ENCODE assay signal across 14 cellular contexts in the genomic region with DNA sequence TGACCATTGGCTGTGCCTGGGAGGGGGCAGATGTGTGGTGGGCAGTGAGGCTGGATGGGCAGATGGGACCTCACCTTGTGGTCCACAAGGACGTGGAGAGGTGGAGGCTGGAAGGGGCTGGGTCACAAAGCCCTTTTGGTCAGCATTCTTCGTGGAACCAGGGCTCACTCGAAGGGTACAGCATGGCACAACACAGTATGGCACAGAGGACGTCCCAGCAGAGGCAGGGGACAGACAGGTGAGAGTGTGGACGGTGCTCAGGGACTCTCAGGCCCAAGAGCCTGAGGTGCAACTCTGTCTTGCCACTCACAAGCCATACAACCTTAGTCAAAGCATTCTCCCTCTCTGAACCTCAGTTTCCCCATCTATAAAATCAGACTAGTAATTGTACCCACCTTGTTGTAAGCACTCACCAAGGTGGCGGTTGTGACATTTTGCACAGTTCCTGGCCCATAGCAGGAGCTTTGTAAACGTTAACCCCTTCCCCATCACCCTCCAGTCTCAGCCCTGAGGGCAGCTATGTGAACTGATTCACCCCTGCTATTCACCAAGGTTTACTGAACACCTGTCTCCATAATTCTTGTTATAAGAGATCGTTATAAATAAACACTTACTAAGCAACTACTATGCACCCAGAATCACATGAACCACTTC. TPM values are rescaled to one million over a fixed set of nuclear protein-coding genes. Genes with fewer than 3 reads are reported as not detected.
DNase-seq lines count a peak whose midpoint lies in the region; ATAC-seq, FAIRE-seq and TF ChIP-seq lines count a peak whose summit lies in the region.
"Had no signal": no experiment of that assay in that cellular context is flagged by ENCODE, and none has a peak within 500 bp of the region (broad histone marks: within the 10 kb centered on the region; RNA-seq: fewer than 3 reads in every experiment).

No MANE protein-coding gene starts in this region.

- CTCF ChIA-PET in HEK293 (lab: Yijun Ruan, JAX), result interaction anchor here (0.7 to 1.2 kb wide), 2 partner anchors 37 to 50 kb away, joined by 3 to 5 read pairs; no protein-coding TSS in a partner anchor

- FAIRE-seq in RCC 7860 (lab: Jason Lieb, UNC), result no peak

- no peak overlapping the region for H3K27ac Mint-ChIP-seq in natural killer cell treated with Interleukin-12 subunit alpha and Interleukin-12 subunit beta and Interleukin-15 and Interleukin-18, amount 100 ng/mL, for 72 hours
- H3K27ac Mint-ChIP-seq: stimulated activated naive B cell treated with anti-CD40 and anti-IgM and Interleukin-4, amounts not matched to agents 10 μg/mL and 1 μg/mL and 100 μg/mL, for 72 hours had no signal

- intact Hi-C loops in right lobe of liver (cut with DNase I), result no loop called here
- intact Hi-C loops in mucosa of descending colon (cut with DNase I, micrococcal nuclease), result no loop called here

- H3K9me3 ChIP-seq in HEK293 (ENCODE audit: control insufficient read depth, insufficient read depth, low read depth, low read length) (no peaks in the 10 kb centered on the region), right lobe of liver (no peaks in the 10 kb centered on the region), stomach smooth muscle (ENCODE audit: control insufficient read depth in 2 of 2, low read length in 2 of 2) (peaks cover 0 to 2% of the 10 kb centered on the region in 2 donors), mucosa of descending colon (peaks cover 3% of the 10 kb centered on the region)

- H3K27me3 Mint-ChIP-seq in natural killer cell treated with Interleukin-12 subunit alpha and Interleukin-12 subunit beta and Interleukin-15 and Interleukin-18, amount 100 ng/mL, for 72 hours, result peaks cover 2 to 14% of the 10 kb centered on the region in 2 donors
- H3K27me3 Mint-ChIP-seq: CD8-positive, alpha-beta memory T cell had no signal

- H3K27ac ChIP-seq in HEK293 (ENCODE audit: extremely low read depth, low read depth, low read length), result no peak overlapping the region
- peak overlapping the region; percentile 52 for H3K27ac ChIP-seq in VCaP
- H3K27ac ChIP-seq in right lobe of liver, result peak overlapping the region; percentile 69 to 100 (median 77)
- H3K27ac ChIP-seq in stomach smooth muscle (ENCODE audit: low read length), result peak overlapping the region; percentile 41

- peaks cover 2% of the 10 kb centered on the region for H3K9me3 Mint-ChIP-seq in natural killer cell treated with Interleukin-12 subunit alpha and Interleukin-12 subunit beta and Interleukin-15 and Interleukin-18, amount 100 ng/mL, for 72 hours

- no peak for ATAC-seq in right lobe of liver
- no peak for ATAC-seq in natural killer cell treated with Interleukin-12 subunit alpha and Interleukin-12 subunit beta and Interleukin-15 and Interleukin-18, amount 100 ng/mL, for 72 hours
- no peak for ATAC-seq in HG03280 (IDR thresholded peaks at IDR 0.05; ENCODE audit: unreplicated experiment)
- ATAC-seq in mucosa of descending colon, result no peak
- ATAC-seq: stimulated activated naive B cell treated with anti-CD40 and anti-IgM and Interleukin-4, amounts not matched to agents 10 μg/mL and 1 μg/mL and 100 μg/mL, for 72 hours had no signal

- no peaks in the 10 kb centered on the region for H3K4me1 ChIP-seq in HEK293 (ENCODE audit: control insufficient read depth, insufficient read depth, low read length)
- peaks cover 0 to 72% (median 33%) of the 10 kb centered on the region in 4 donors for H3K4me1 ChIP-seq in right lobe of liver
- peaks cover 32% of the 10 kb centered on the region for H3K4me1 ChIP-seq in stomach smooth muscle (ENCODE audit: control insufficient read depth, insufficient read depth, low read length)
- H3K4me1 ChIP-seq in mucosa of descending colon (ENCODE audit: low read depth), result peaks cover 70% of the 10 kb centered on the region

- no peak for TF ChIP-seq POLR2A in right lobe of liver (IDR thresholded peaks at IDR 0.05)

- H3K27me3 ChIP-seq in right lobe of liver, result no peaks in the 10 kb centered on the region
- H3K27me3 ChIP-seq in stomach smooth muscle (ENCODE audit: control insufficient read depth in 1 of 2, insufficient read depth in 2 of 2, low read length in 2 of 2), result no peaks in the 10 kb centered on the region

- peaks cover 12 to 14% of the 10 kb centered on the region in 2 donors for H3K4me1 Mint-ChIP-seq in natural killer cell treated with Interleukin-12 subunit alpha and Interleukin-12 subunit beta and Interleukin-15 and Interleukin-18, amount 100 ng/mL, for 72 hours (ENCODE audit: low read depth in 2 of 2)

- H3K36me3 ChIP-seq in HEK293 (ENCODE audit: control insufficient read depth in 2 of 2, insufficient read depth in 1 of 2, low read length in 2 of 2), result no peaks in the 10 kb centered on the region
- no peaks in the 10 kb centered on the region for H3K36me3 ChIP-seq in right lobe of liver
- no peaks in the 10 kb centered on the region for H3K36me3 ChIP-seq in stomach smooth muscle (ENCODE audit: control insufficient read depth in 2 of 2, insufficient read depth in 2 of 2, low read length in 2 of 2)
- H3K36me3 ChIP-seq in mucosa of descending colon (ENCODE audit: low read depth), result no peaks in the 10 kb centered on the region

- H3K4me3 ChIP-seq in HEK293 (ENCODE audit: low read depth, low read length) (no peak overlapping the region), right lobe of liver (no peak overlapping the region), stomach smooth muscle (ENCODE audit: low read length in 2 of 2) (no peak overlapping the region), mucosa of descending colon (no peak overlapping the region)

- no peak for DNase-seq in right lobe of liver
- DNase-seq in natural killer cell treated with Interleukin-12 subunit alpha and Interleukin-12 subunit beta and Interleukin-15 and Interleukin-18, amount 100 ng/mL, for 72 hours (ENCODE audit: low spot score), result no peak
- DNase-seq in RCC 7860 (ENCODE audit: low spot score), result no peak
- DNase-seq in mucosa of descending colon, result no peak
- DNase-seq: activated CD4-positive, alpha-beta T cell treated with anti-CD3 and anti-CD28 coated beads for 48 hours; CD8-positive, alpha-beta memory T cell; NCI-H1092 treated with DMSO at 0.1 percent for 48 hours; occipital lobe; stimulated activated CD4-positive, alpha-beta T cell treated with anti-CD3 and anti-CD28 coated beads, Interleukin-1b, Interleukin-23, amount 100 ng/mL, for 48 hours; stimulated activated naive B cell treated with anti-CD40 and anti-IgM and Interleukin-4, amounts not matched to agents 10 μg/mL and 1 μg/mL and 100 μg/mL, for 72 hours had no signal

- peaks cover 4% of the 10 kb centered on the region for H3K36me3 Mint-ChIP-seq in natural killer cell treated with Interleukin-12 subunit alpha and Interleukin-12 subunit beta and Interleukin-15 and Interleukin-18, amount 100 ng/mL, for 72 hours
- H3K36me3 Mint-ChIP-seq: stimulated activated naive B cell treated with anti-CD40 and anti-IgM and Interleukin-4, amounts not matched to agents 10 μg/mL and 1 μg/mL and 100 μg/mL, for 72 hours had no signal

- H3K9ac ChIP-seq in stomach smooth muscle (ENCODE audit: low read length in 2 of 2), result no peak overlapping the region

- WGBS in right lobe of liver (ENCODE audit: insufficient coverage, low coverage, low lambda C conversion rate, missing lambda C conversion rate), result 20% methylated on average over 2 of the region's 8 CpGs

- H3K4me3 Mint-ChIP-seq in natural killer cell treated with Interleukin-12 subunit alpha and Interleukin-12 subunit beta and Interleukin-15 and Interleukin-18, amount 100 ng/mL, for 72 hours, result no peak overlapping the region
- H3K4me3 Mint-ChIP-seq: CD8-positive, alpha-beta memory T cell; stimulated activated naive B cell treated with anti-CD40 and anti-IgM and Interleukin-4, amounts not matched to agents 10 μg/mL and 1 μg/mL and 100 μg/mL, for 72 hours had no signal

- TF ChIP-seq CTCF in HEK293 (tag by site-specific recombination; IDR thresholded peaks at IDR 0.05) (no peak), VCaP (conservative IDR thresholded peaks at IDR 0.05) (no peak), right lobe of liver (IDR thresholded peaks at IDR 0.05) (no peak), mucosa of descending colon (IDR thresholded peaks at IDR 0.05) (no peak)

- POLR2A ChIA-PET in HEK293 (lab: Yijun Ruan, JAX), result interaction anchor here (1.3 to 1.8 kb wide), 2 partner anchors 11 to 13 kb away, joined by 3 to 8 read pairs; partner anchors contain the start of gene TSKU

TF ChIP-seq in HEK293, 187 proteins besides CTCF, POLR2A, EP300 and RAD21 (continues in another document):
- no peak for TF ChIP-seq ZNF292 (tag by site-specific recombination; IDR thresholded peaks at IDR 0.05; ENCODE audit: borderline replicate concordance, low read depth)
- no peak for TF ChIP-seq ZNF514 (tag by site-specific recombination; IDR thresholded peaks at IDR 0.05)
- TF ChIP-seq ZSCAN16 (tag by site-specific recombination; IDR thresholded peaks at IDR 0.05), result peak; percentile 66; the same call in 1 of the 2 replicates
- TF ChIP-seq MYNN (tag by site-specific recombination; IDR thresholded peaks at IDR 0.05; ENCODE audit: borderline replicate concordance), result no peak
- no peak for TF ChIP-seq ZBTB11 (tag by site-specific recombination; conservative IDR thresholded peaks at IDR 0.05; ENCODE audit: low read depth)
- TF ChIP-seq ZNF112 (tag by site-specific recombination; IDR thresholded peaks at IDR 0.05), result no peak

RNA-seq across cellular contexts. Expression of gene TSKU, which starts 11.6 kb away (rescaled TPM):
- total RNA-seq in right lobe of liver (1,000 to 10,000 TPM in 1 of 6 experiments, 100 to 1,000 TPM in 4, 10 to 100 TPM in 1; 66.1 to 1,026 (median 278) TPM), mucosa of descending colon (10 to 100 TPM; 21.5 to 42.9 (median 41.8) TPM)
- total RNA-seq in natural killer cell treated with Interleukin-12 subunit alpha and Interleukin-12 subunit beta and Interleukin-15 and Interleukin-18, amount 100 ng/mL, for 72 hours, result not detected

Comparison
In these comparisons a context has a peak if more than half of its experiments do, and no peak if none do; other contexts are left out.
1. RNA of gene TSKU, which starts 11.6 kb away (total RNA-seq): 66.1 to 1,026 TPM in right lobe of liver and 21.5 to 42.9 TPM in mucosa of descending colon; not detected in natural killer cell treated with Interleukin-12 subunit alpha and Interleukin-12 subunit beta and Interleukin-15 and Interleukin-18, amount 100 ng/mL, for 72 hours; every median in the first group is over 10 times any median in the second.